1 cellular context compared by ENCODE assay signal in the genomic region with DNA sequence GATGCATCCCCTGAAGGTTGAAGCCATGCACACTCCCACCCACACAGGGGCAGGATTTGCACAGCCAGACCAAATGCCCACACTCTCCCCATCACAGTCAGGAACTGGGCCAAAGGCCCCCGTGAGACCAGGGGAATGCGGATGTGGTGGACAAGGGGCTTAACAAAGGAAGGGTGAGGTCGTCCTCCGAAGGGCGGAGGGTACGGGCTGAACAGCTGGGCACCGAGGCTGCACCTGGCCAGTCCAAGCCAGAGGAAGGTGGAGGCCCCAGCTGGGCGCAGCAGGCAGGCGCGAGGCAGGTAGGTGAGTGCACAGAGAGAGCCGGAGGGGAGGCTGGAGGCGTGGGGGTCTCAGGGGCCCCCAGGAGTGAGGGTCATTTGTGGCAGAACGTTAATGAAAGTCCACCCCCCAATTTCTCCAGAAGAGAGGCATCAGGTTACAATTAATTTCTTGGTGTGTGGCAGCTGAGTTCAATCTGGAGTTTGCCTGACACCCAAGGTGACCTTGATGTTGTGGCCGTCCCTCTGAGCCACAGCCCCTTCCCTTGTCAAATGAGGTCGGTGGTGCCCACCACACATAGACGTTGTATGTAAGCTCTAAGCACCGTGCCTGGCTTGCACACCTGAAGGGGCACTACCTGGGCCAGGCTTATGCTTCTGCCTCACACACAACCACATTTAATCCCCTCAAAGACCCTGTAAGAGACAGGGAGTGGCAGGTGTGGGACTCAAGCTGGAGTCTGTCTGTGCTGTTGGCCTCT.
TF ChIP-seq lines count a peak whose summit lies in the region.

No MANE protein-coding gene starts in this region.

TF ChIP-seq in H1, 55 proteins besides CTCF, POLR2A, EP300 and RAD21:
- TF ChIP-seq KDM5A (IDR thresholded peaks at IDR 0.05; ENCODE audit: low read length) (no peak), TCF12 (IDR thresholded peaks at IDR 0.05; ENCODE audit: low read depth, low read length) (no peak), CHD2 (IDR thresholded peaks at IDR 0.05; ENCODE audit: low read length) (no peak), HDAC2 (IDR thresholded peaks at IDR 0.05; ENCODE audit: borderline replicate concordance in 1 of 2, low read depth in 2 of 2, low read length in 2 of 2) (no peak), POLR2AphosphoS5 (IDR thresholded peaks at IDR 0.05; ENCODE audit: low read depth, low read length) (no peak)
